13 cellular contexts compared by ENCODE assay signal in the genomic region with DNA sequence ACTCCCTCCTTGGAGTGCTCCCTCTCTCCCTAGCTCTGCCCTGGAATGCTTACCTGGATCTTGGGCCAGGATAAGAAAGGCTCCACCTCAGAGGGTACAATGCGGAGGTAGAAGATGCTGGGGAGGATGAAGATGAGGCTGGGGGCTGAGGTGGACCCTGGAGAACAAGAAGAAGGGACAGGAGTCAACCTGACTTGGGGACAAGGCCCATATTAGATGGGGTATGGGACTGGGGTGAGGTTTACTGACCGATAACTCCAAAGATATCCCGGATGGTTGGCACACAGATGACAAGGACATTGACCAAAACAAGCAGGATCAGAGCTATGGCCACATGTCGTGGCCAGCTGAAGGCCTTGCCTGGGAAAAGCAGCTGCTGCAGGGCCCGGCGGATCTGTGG. TPM values are rescaled to one million over a fixed set of nuclear protein-coding genes. Genes with fewer than 3 reads are reported as not detected.
DNase-seq lines count a peak whose midpoint lies in the region; ATAC-seq and TF ChIP-seq lines count a peak whose summit lies in the region.
"Had no signal": no experiment of that assay in that cellular context is flagged by ENCODE, and none has a peak within 500 bp of the region (broad histone marks: within the 10 kb centered on the region; RNA-seq: fewer than 3 reads in every experiment).

No MANE protein-coding gene starts in this region.

- no peaks in the 10 kb centered on the region for H3K9me3 Mint-ChIP-seq in activated T-cell treated with anti-CD3 and anti-CD28 coated beads, Interleukin-2, amount 50 U/mL, for 24 hours
- no peaks in the 10 kb centered on the region for H3K9me3 Mint-ChIP-seq in activated T-helper 17 cell treated with anti-CD3 and anti-CD28 coated beads, Interleukin-2, amount 50 U/mL, for 72 hours
- H3K9me3 Mint-ChIP-seq: GM23338 had no signal

- peaks cover 18% of the 10 kb centered on the region for H3K27me3 Mint-ChIP-seq in activated T-cell treated with anti-CD3 and anti-CD28 coated beads, Interleukin-2, amount 50 U/mL, for 24 hours
- H3K27me3 Mint-ChIP-seq in activated T-helper 17 cell treated with anti-CD3 and anti-CD28 coated beads, Interleukin-2, amount 50 U/mL, for 72 hours = no peaks in the 10 kb centered on the region
- H3K27me3 Mint-ChIP-seq: CD4-positive, CD25-positive, alpha-beta regulatory T cell had no signal

- in situ Hi-C loops in GM13976 (cut with MboI; ENCODE audit: low sequenced_read_pairs, unreplicated experiment) = loop anchor here (25.0 kb wide), 1 partner anchor 372 kb away; no protein-coding TSS in a partner anchor

- no peak for TF ChIP-seq CTCF in GM13976 (IDR thresholded peaks at IDR 0.05; ENCODE audit: borderline replicate concordance, control extremely low read depth, extremely low read depth, insufficient read depth, missing control alignments)

- peak; percentile 20 for DNase-seq in activated T-cell treated with anti-CD3 and anti-CD28 coated beads, Interleukin-2, amount 50 U/mL, for 24 hours
- DNase-seq in activated T-cell treated with anti-CD3 and anti-CD28 coated beads for 4 hours (no peak), GM13976 (ENCODE audit: low spot score) (peak; percentile 3), germinal center (ENCODE audit: low spot score) (peak; percentile 0), SHP77 (lab: John Stamatoyannopoulos, UW) (no peak), NCI-H1694 treated with DMSO at 0.1 percent for 48 hours (lab: John Stamatoyannopoulos, UW) (no peak)
- DNase-seq: ACHN; CD4-positive, CD25-positive, alpha-beta regulatory T cell had no signal

- peaks cover 64% of the 10 kb centered on the region for H3K36me3 Mint-ChIP-seq in activated T-cell treated with anti-CD3 and anti-CD28 coated beads, Interleukin-2, amount 50 U/mL, for 24 hours (ENCODE audit: low read depth)
- H3K36me3 Mint-ChIP-seq in activated T-helper 17 cell treated with anti-CD3 and anti-CD28 coated beads, Interleukin-2, amount 50 U/mL, for 72 hours (ENCODE audit: low read depth) = peaks cover 57% of the 10 kb centered on the region

- peaks cover 17% of the 10 kb centered on the region for H3K4me1 Mint-ChIP-seq in activated T-cell treated with anti-CD3 and anti-CD28 coated beads, Interleukin-2, amount 50 U/mL, for 24 hours (ENCODE audit: low read depth)
- peaks cover 5% of the 10 kb centered on the region for H3K4me1 Mint-ChIP-seq in activated T-helper 17 cell treated with anti-CD3 and anti-CD28 coated beads, Interleukin-2, amount 50 U/mL, for 72 hours
- H3K4me1 Mint-ChIP-seq: GM23338 had no signal

- H3K27ac Mint-ChIP-seq in activated T-cell treated with anti-CD3 and anti-CD28 coated beads, Interleukin-2, amount 50 U/mL, for 24 hours = no peak overlapping the region
- peak overlapping the region; percentile 48 for H3K27ac Mint-ChIP-seq in activated T-helper 17 cell treated with anti-CD3 and anti-CD28 coated beads, Interleukin-2, amount 50 U/mL, for 72 hours
- H3K27ac Mint-ChIP-seq: GM23338 had no signal

- no peak for ATAC-seq in activated T-helper 17 cell treated with anti-CD3 and anti-CD28 coated beads, Interleukin-2, amount 50 U/mL, for 72 hours (replicated peaks)
- no peak for ATAC-seq in GM21786 (IDR thresholded peaks at IDR 0.05; ENCODE audit: unreplicated experiment)
- ATAC-seq: GM23338 had no signal

- H3K4me3 Mint-ChIP-seq in activated T-cell treated with anti-CD3 and anti-CD28 coated beads, Interleukin-2, amount 50 U/mL, for 24 hours = no peak overlapping the region
- no peak overlapping the region for H3K4me3 Mint-ChIP-seq in activated T-helper 17 cell treated with anti-CD3 and anti-CD28 coated beads, Interleukin-2, amount 50 U/mL, for 72 hours
- H3K4me3 Mint-ChIP-seq: CD4-positive, CD25-positive, alpha-beta regulatory T cell; GM23338 had no signal

RNA-seq across cellular contexts. Expression of gene SLC38A5, which starts 10.6 kb away (rescaled TPM):
- total RNA-seq in activated T-helper 17 cell treated with anti-CD3 and anti-CD28 coated beads, Interleukin-2, amount 50 U/mL, for 72 hours = 100 to 1,000 TPM; 130 to 170 TPM

RNA-seq across cellular contexts. Expression of gene FTSJ1, which starts 16.5 kb away (rescaled TPM):
- total RNA-seq in activated T-helper 17 cell treated with anti-CD3 and anti-CD28 coated beads, Interleukin-2, amount 50 U/mL, for 72 hours = 10 to 100 TPM; 59.8 to 93.5 TPM

RNA-seq across cellular contexts. Expression of gene SSX4B, which starts 47.7 kb away (rescaled TPM):
- not detected for total RNA-seq in activated T-helper 17 cell treated with anti-CD3 and anti-CD28 coated beads, Interleukin-2, amount 50 U/mL, for 72 hours
- total RNA-seq: A172; CD4-positive, CD25-positive, alpha-beta regulatory T cell; GM23338; H7 had no signal

RNA-seq across cellular contexts. Expression of gene PORCN, which starts 49.3 kb away (rescaled TPM):
- total RNA-seq in activated T-helper 17 cell treated with anti-CD3 and anti-CD28 coated beads, Interleukin-2, amount 50 U/mL, for 72 hours = 1 to 10 TPM; 8.9 to 9.4 TPM

Comparison
In these comparisons a context has a peak if more than half of its experiments do, and no peak if none do; other contexts are left out.
1. DNase-seq: peak in activated T-cell treated with anti-CD3 and anti-CD28 coated beads, Interleukin-2, amount 50 U/mL, for 24 hours (single experiment), GM13976 (single experiment) and germinal center (single experiment); none in activated T-cell treated with anti-CD3 and anti-CD28 coated beads for 4 hours (single experiment), SHP77 (0 of 2) and NCI-H1694 treated with DMSO at 0.1 percent for 48 hours (single experiment).